ENCODE assay signal across 8 cellular contexts in the genomic region with DNA sequence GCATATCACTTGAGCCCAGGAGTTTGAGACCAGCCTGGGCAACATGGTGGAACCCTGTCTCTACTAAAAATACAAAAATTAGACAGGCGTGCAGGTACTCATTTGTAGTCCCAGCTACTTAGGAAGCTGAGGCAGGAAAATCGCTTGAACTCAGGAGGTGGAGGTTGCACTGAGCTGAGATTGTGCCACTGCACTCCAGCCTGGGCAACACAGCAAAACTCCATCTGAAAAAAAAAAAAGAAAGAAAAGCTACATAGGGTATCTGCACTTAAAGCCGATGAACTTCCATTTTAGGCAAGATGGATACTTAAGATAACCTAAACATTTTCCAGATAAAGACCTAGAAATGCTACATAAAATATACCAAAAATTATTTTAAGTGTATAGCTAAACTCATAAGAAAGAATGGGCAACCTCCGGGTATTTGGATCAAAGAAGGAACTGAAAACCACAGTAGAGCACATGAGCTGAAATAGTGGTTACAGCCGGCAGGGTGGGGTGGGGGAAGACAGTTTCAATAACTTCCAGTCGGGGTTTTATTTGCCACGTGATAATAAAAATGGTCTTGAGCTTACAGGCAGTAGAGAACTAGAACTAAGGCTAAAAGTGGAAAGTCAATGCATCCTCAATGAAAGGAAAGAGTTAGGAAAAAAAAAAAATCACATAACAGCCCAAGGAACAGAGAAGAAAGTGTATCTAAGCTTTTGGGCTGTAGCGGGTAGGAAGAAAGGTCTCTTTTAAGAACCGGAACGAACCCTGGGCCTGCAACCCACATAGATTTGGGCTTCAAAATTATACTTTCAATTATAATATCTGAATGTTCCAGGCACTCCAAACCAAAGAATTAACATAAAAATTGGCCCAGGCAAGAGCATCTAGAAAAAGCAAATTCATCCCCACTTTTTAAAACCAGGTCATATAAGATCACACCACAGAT. TPM values are rescaled to one million over a fixed set of nuclear protein-coding genes. Genes with fewer than 3 reads are reported as not detected.
DNase-seq lines count a peak whose midpoint lies in the region; ATAC-seq, FAIRE-seq and TF ChIP-seq lines count a peak whose summit lies in the region.

No MANE protein-coding gene starts in this region.

- no peaks in the 10 kb centered on the region for H3K27me3 ChIP-seq in RWPE2 (ENCODE audit: insufficient read depth, poor library complexity, severe bottlenecking)

- DNase-seq in RWPE2 (ENCODE audit: low spot score), result no peak
- DNase-seq in central memory CD4-positive, alpha-beta T cell, result peak; percentile 73
- peak; percentile 23 to 27 for DNase-seq in stimulated activated CD4-positive, alpha-beta T cell treated with anti-CD3 and anti-CD28 coated beads, Interleukin-4, amount 100 ng/mL, for 4 hours
- no peak for DNase-seq in kidney
- DNase-seq in DMS79 (lab: John Stamatoyannopoulos, UW), result no peak
- no peak for DNase-seq in SHP77 treated with DMSO at 0.1 percent for 48 hours (lab: John Stamatoyannopoulos, UW)

- intact Hi-C loops in kidney (cut with DNase I), result no loop called here

- no peaks in the 10 kb centered on the region for H3K9me3 ChIP-seq in RWPE2 (ENCODE audit: severe bottlenecking)
- H3K9me3 ChIP-seq in kidney (ENCODE audit: control insufficient read depth in 1 of 2, low read length in 2 of 2), result no peaks in the 10 kb centered on the region

- no peak overlapping the region for H3K9ac ChIP-seq in kidney (ENCODE audit: low read length in 2 of 2)

- no peak for FAIRE-seq in kidney (lab: Jason Lieb, UNC)

- H3K4me1 ChIP-seq in RWPE2 (ENCODE audit: insufficient read depth, poor library complexity, severe bottlenecking) (peaks cover 66% of the 10 kb centered on the region), kidney (ENCODE audit: control insufficient read depth in 1 of 2, insufficient read depth in 1 of 2, low read depth in 1 of 2, low read length in 2 of 2) (peaks cover 10 to 11% of the 10 kb centered on the region in 2 donors)

- ATAC-seq in GM19025 (IDR thresholded peaks at IDR 0.05; ENCODE audit: low read depth, unreplicated experiment), result peak; percentile 78
- ATAC-seq in HG02943 (IDR thresholded peaks at IDR 0.05; ENCODE audit: low read depth, unreplicated experiment), result peak; percentile 86
- no peak for ATAC-seq in RWPE2 (ENCODE audit: low read depth)

- TF ChIP-seq CTCF in RWPE2 (IDR thresholded peaks at IDR 0.05; ENCODE audit: poor library complexity, severe bottlenecking), result no peak
- TF ChIP-seq CTCF in kidney (IDR thresholded peaks at IDR 0.05; ENCODE audit: borderline replicate concordance, extremely low read depth, insufficient read depth), result no peak

- H3K4me3 ChIP-seq in RWPE2 (ENCODE audit: severe bottlenecking) (no peak overlapping the region), kidney (ENCODE audit: low read length in 2 of 2) (no peak overlapping the region)

- H3K27ac ChIP-seq in RWPE2 (ENCODE audit: poor library complexity, severe bottlenecking) (peak overlapping the region; percentile 96), kidney (ENCODE audit: low read depth in 2 of 2, low read length in 2 of 2) (no peak overlapping the region)

- H3K36me3 ChIP-seq in RWPE2 (ENCODE audit: low read depth) (peaks cover 37% of the 10 kb centered on the region), kidney (ENCODE audit: control insufficient read depth in 1 of 2, insufficient read depth in 2 of 2, low read length in 2 of 2) (no peaks in the 10 kb centered on the region)

RNA-seq across cellular contexts. Expression of a gene that starts 53.1 kb away (rescaled TPM):
- 53.5 TPM for total RNA-seq in kidney
- polyA plus RNA-seq in kidney (ENCODE audit: insufficient read depth, low read depth, low replicate concordance), result 148 TPM

Comparison
In these comparisons a context has a peak if more than half of its experiments do, and no peak if none do; other contexts are left out.
1. DNase-seq: peak in central memory CD4-positive, alpha-beta T cell (single experiment) and stimulated activated CD4-positive, alpha-beta T cell treated with anti-CD3 and anti-CD28 coated beads, Interleukin-4, amount 100 ng/mL, for 4 hours (2 of 2); none in RWPE2 (single experiment), kidney (single experiment), DMS79 (single experiment) and SHP77 treated with DMSO at 0.1 percent for 48 hours (single experiment).